2 cellular contexts compared by ENCODE assay signal in the genomic region with DNA sequence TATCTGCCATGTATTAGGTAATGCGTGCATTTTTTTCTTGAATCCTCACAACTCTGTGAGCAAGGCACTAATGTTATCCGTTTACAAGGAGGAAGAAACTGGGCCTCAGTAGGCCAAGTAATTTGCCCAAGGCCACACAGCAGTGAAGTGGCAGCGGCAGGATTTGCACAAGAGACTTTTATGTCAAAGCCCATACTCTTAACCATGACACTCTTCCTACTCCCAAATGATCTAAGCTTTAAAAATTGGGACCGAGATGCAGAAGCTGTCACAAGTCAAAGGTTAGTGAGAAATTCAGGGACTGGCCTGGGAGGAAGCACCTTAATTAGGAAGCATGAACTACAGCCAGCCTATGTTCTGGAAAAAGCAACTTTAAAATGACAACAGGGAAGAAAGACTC.
TF ChIP-seq lines count a peak whose summit lies in the region.

No MANE protein-coding gene starts in this region.

TF ChIP-seq in A549, 52 proteins besides CTCF, POLR2A, EP300 and RAD21:
- TF ChIP-seq NFE2L2 (conservative IDR thresholded peaks at IDR 0.05; ENCODE audit: low read length) (no peak), E2F6 (IDR thresholded peaks at IDR 0.05; ENCODE audit: borderline replicate concordance, low read depth) (no peak), CBX8 (IDR thresholded peaks at IDR 0.05) (no peak), KDM1A (IDR thresholded peaks at IDR 0.05; ENCODE audit: low read depth) (no peak), EHF (CRISPR knock-in tag; IDR thresholded peaks at IDR 0.05) (no peak)

TF ChIP-seq in GM12878, 131 proteins besides CTCF, POLR2A, EP300 and RAD21:
- TF ChIP-seq MYC (IDR thresholded peaks at IDR 0.05; ENCODE audit: insufficient read depth, insufficient read length, insufficient replicate concordance, low read length, severe bottlenecking), result no peak
- no peak for TF ChIP-seq USF1 (IDR thresholded peaks at IDR 0.05; ENCODE audit: borderline replicate concordance, extremely low read length, insufficient read depth, low read depth, low read length)
- TF ChIP-seq GABPA (IDR thresholded peaks at IDR 0.05; ENCODE audit: low read depth), result no peak
- no peak for TF ChIP-seq ZBTB33 (IDR thresholded peaks at IDR 0.05)
- TF ChIP-seq, protein P1, sequence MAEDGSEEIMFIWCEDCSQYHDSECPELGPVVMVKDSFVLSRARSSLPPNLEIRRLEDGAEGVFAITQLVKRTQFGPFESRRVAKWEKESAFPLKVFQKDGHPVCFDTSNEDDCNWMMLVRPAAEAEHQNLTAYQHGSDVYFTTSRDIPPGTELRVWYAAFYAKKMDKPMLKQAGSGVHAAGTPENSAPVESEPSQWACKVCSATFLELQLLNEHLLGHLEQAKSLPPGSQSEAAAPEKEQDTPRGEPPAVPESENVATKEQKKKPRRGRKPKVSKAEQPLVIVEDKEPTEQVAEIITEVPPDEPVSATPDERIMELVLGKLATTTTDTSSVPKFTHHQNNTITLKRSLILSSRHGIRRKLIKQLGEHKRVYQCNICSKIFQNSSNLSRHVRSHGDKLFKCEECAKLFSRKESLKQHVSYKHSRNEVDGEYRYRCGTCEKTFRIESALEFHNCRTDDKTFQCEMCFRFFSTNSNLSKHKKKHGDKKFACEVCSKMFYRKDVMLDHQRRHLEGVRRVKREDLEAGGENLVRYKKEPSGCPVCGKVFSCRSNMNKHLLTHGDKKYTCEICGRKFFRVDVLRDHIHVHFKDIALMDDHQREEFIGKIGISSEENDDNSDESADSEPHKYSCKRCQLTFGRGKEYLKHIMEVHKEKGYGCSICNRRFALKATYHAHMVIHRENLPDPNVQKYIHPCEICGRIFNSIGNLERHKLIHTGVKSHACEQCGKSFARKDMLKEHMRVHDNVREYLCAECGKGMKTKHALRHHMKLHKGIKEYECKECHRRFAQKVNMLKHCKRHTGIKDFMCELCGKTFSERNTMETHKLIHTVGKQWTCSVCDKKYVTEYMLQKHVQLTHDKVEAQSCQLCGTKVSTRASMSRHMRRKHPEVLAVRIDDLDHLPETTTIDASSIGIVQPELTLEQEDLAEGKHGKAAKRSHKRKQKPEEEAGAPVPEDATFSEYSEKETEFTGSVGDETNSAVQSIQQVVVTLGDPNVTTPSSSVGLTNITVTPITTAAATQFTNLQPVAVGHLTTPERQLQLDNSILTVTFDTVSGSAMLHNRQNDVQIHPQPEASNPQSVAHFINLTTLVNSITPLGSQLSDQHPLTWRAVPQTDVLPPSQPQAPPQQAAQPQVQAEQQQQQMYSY (CRISPR knock-in tag; IDR thresholded peaks at IDR 0.05), result no peak
- TF ChIP-seq CBX3 (IDR thresholded peaks at IDR 0.05; ENCODE audit: borderline replicate concordance, low read depth), result no peak
- no peak for TF ChIP-seq NFIC (IDR thresholded peaks at IDR 0.05; ENCODE audit: low read depth, low read length)
- TF ChIP-seq ZNF274 (IDR thresholded peaks at IDR 0.05; ENCODE audit: insufficient read depth, insufficient read length), result no peak
- no peak for TF ChIP-seq JUND (IDR thresholded peaks at IDR 0.05; ENCODE audit: low read depth, low read length)
- TF ChIP-seq ZBTB11 (CRISPR knock-in tag; IDR thresholded peaks at IDR 0.05), result no peak
- no peak for TF ChIP-seq IKZF1 (conservative IDR thresholded peaks at IDR 0.05)
- no peak for TF ChIP-seq EED (IDR thresholded peaks at IDR 0.05; ENCODE audit: low read depth)
- TF ChIP-seq SUPT20H (IDR thresholded peaks at IDR 0.05; ENCODE audit: borderline replicate concordance, control insufficient read depth, low read depth, low read length), result no peak
- no peak for TF ChIP-seq IRF5 (IDR thresholded peaks at IDR 0.05; ENCODE audit: borderline replicate concordance)
- no peak for TF ChIP-seq DPF2 (IDR thresholded peaks at IDR 0.05)
- TF ChIP-seq STAT1 (conservative IDR thresholded peaks at IDR 0.05), result no peak
- no peak for TF ChIP-seq RELB (IDR thresholded peaks at IDR 0.05; ENCODE audit: low read depth)
- TF ChIP-seq, protein P2, sequence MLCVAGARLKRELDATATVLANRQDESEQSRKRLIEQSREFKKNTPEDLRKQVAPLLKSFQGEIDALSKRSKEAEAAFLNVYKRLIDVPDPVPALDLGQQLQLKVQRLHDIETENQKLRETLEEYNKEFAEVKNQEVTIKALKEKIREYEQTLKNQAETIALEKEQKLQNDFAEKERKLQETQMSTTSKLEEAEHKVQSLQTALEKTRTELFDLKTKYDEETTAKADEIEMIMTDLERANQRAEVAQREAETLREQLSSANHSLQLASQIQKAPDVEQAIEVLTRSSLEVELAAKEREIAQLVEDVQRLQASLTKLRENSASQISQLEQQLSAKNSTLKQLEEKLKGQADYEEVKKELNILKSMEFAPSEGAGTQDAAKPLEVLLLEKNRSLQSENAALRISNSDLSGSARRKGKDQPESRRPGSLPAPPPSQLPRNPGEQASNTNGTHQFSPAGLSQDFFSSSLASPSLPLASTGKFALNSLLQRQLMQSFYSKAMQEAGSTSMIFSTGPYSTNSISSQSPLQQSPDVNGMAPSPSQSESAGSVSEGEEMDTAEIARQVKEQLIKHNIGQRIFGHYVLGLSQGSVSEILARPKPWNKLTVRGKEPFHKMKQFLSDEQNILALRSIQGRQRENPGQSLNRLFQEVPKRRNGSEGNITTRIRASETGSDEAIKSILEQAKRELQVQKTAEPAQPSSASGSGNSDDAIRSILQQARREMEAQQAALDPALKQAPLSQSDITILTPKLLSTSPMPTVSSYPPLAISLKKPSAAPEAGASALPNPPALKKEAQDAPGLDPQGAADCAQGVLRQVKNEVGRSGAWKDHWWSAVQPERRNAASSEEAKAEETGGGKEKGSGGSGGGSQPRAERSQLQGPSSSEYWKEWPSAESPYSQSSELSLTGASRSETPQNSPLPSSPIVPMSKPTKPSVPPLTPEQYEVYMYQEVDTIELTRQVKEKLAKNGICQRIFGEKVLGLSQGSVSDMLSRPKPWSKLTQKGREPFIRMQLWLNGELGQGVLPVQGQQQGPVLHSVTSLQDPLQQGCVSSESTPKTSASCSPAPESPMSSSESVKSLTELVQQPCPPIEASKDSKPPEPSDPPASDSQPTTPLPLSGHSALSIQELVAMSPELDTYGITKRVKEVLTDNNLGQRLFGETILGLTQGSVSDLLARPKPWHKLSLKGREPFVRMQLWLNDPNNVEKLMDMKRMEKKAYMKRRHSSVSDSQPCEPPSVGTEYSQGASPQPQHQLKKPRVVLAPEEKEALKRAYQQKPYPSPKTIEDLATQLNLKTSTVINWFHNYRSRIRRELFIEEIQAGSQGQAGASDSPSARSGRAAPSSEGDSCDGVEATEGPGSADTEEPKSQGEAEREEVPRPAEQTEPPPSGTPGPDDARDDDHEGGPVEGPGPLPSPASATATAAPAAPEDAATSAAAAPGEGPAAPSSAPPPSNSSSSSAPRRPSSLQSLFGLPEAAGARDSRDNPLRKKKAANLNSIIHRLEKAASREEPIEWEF (IDR thresholded peaks at IDR 0.05; ENCODE audit: insufficient replicate concordance, low read depth, low read length), result no peak
- TF ChIP-seq ZBTB40 (IDR thresholded peaks at IDR 0.05; ENCODE audit: borderline replicate concordance), result no peak
